ENCODE assay signal across 41 cellular contexts in genomic region chrX:13346646-13347045, GRCh38. TPM values are rescaled to one million over a fixed set of nuclear protein-coding genes. Genes with fewer than 3 reads are reported as not detected.
A peak's percentile ranks its signal among the peaks of the same experiment; 100 is the strongest.
DNase-seq lines count a peak whose midpoint lies in the region; TF ChIP-seq lines count a peak whose summit lies in the region.
"Had no signal": no experiment of that assay in that cellular context is flagged by ENCODE, and none has a peak within 500 bp of the region (broad histone marks: within the 10 kb centered on the region; RNA-seq: fewer than 3 reads in every experiment).

No MANE protein-coding gene starts in this region.

- 77% methylated on average over 2 of the region's 2 CpGs for WGBS in suprapubic skin

- TF ChIP-seq CTCF in colonic mucosa (IDR thresholded peaks at IDR 0.05) (no peak), suprapubic skin (IDR thresholded peaks at IDR 0.05) (no peak)

- H3K27ac ChIP-seq in colonic mucosa (peak overlapping the region; percentile 32), suprapubic skin (no peak overlapping the region)
- H3K27ac ChIP-seq: dorsolateral prefrontal cortex, esophagus squamous epithelium, foreskin keratinocyte, lower lobe of right lung, sigmoid colon, SJCRH30, stomach, tibial artery, VCaP had no signal

- H3K9ac ChIP-seq in colonic mucosa (ENCODE audit: low read depth in 2 of 2, low read length in 2 of 2): no peak overlapping the region

- H3K9me3 ChIP-seq in colonic mucosa (no peaks in the 10 kb centered on the region), suprapubic skin (no peaks in the 10 kb centered on the region)
- H3K9me3 ChIP-seq: esophagus squamous epithelium, lower lobe of right lung, sigmoid colon, stomach, tibial artery had no signal

- TF ChIP-seq EP300 in suprapubic skin (IDR thresholded peaks at IDR 0.05): no peak

- peak; percentile 32 for DNase-seq in COLO668 (lab: John Stamatoyannopoulos, UW; ENCODE audit: unreplicated experiment)
- DNase-seq in DMS153 treated with DMSO at 0.1 percent for 48 hours (lab: John Stamatoyannopoulos, UW; ENCODE audit: unreplicated experiment): peak; percentile 62
- peak; percentile 38 for DNase-seq in NCI-H2029 treated with DMSO at 0.1 percent for 48 hours (lab: John Stamatoyannopoulos, UW)
- DNase-seq in colonic mucosa: no peak
- DNase-seq in activated CD4-positive, alpha-beta T cell treated with anti-CD3 and anti-CD28 coated beads, Interleukin-2, amount 50 U/mL, for 4 hours: no peak
- DNase-seq in suprapubic skin (ENCODE audit: low spot score in 2 of 2): no peak
- DNase-seq in pons (ENCODE audit: low spot score): no peak
- DNase-seq: activated CD4-positive, alpha-beta T cell treated with anti-CD3 and anti-CD28 coated beads for 36 hours; activated CD8-positive, alpha-beta T cell treated with anti-CD3 and anti-CD28 coated beads, Interleukin-2, amount 10 ng/mL, durations not matched to agents 7 days and 5 days; amniotic stem cell; C1 segment of cervical spinal cord; COR-L47; dorsolateral prefrontal cortex; esophagus squamous epithelium; foreskin keratinocyte; GOT3; head of caudate nucleus; HFFc6; Kasumi-1; kidney; lower lobe of right lung; MV-4-11; natural killer cell; NCI-H2171; NCI-H526; occipital lobe; RPMI8226; sigmoid colon; SJCRH30; stimulated activated CD4-positive, alpha-beta T cell treated with anti-CD3 and anti-CD28 coated beads, Interleukin-12 subunit alpha, Interleukin-12 subunit beta, amount 100 ng/mL, for 4 hours; stimulated activated CD4-positive, alpha-beta T cell treated with anti-CD3 and anti-CD28 coated beads, Interleukin-2, amount 100 ng/mL, for 48 hours; stomach; SW 1271; T1000; tibial artery had no signal

- no peak for TF ChIP-seq POLR2A in suprapubic skin (IDR thresholded peaks at IDR 0.05)

- H3K36me3 ChIP-seq in colonic mucosa (no peaks in the 10 kb centered on the region), suprapubic skin (no peaks in the 10 kb centered on the region)
- H3K36me3 ChIP-seq: esophagus squamous epithelium, lower lobe of right lung, sigmoid colon, SJCRH30, stomach, tibial artery had no signal

- intact Hi-C loops in colonic mucosa (cut with DNase I): no loop called here

- H3K27me3 ChIP-seq in colonic mucosa (no peaks in the 10 kb centered on the region), suprapubic skin (no peaks in the 10 kb centered on the region)
- H3K27me3 ChIP-seq: esophagus squamous epithelium, foreskin keratinocyte, sigmoid colon, SJCRH30, stomach, tibial artery had no signal

- H3K4me1 ChIP-seq in colonic mucosa: no peaks in the 10 kb centered on the region
- H3K4me1 ChIP-seq in suprapubic skin: no peaks in the 10 kb centered on the region
- H3K4me1 ChIP-seq: esophagus squamous epithelium, foreskin keratinocyte, lower lobe of right lung, sigmoid colon, SJCRH30, stomach, tibial artery had no signal

- no peak overlapping the region for H3K4me3 ChIP-seq in colonic mucosa
- no peak overlapping the region for H3K4me3 ChIP-seq in suprapubic skin
- H3K4me3 ChIP-seq: dorsolateral prefrontal cortex, esophagus squamous epithelium, lower lobe of right lung, sigmoid colon, SJCRH30, stomach, tibial artery had no signal

RNA-seq across cellular contexts. Expression of gene ATXN3L, which starts 26.8 kb away (rescaled TPM):
- not detected for total RNA-seq in colonic mucosa
- not detected for total RNA-seq in suprapubic skin
- total RNA-seq: activated CD4-positive, alpha-beta T cell treated with anti-CD3 and anti-CD28 coated beads for 36 hours; activated CD8-positive, alpha-beta T cell treated with anti-CD3 and anti-CD28 coated beads, Interleukin-2, amount 10 ng/mL, durations not matched to agents 7 days and 5 days; activated T-helper 17 cell treated with anti-CD3 and anti-CD28 coated beads, Interleukin-2, amount 50 U/mL, for 72 hours; cerebellum; Daoy; dorsolateral prefrontal cortex; esophagus squamous epithelium; foreskin keratinocyte; HFFc6; kidney; lower lobe of right lung; mononuclear cell; natural killer cell; occipital lobe; pulmonary artery endothelial cell; sigmoid colon; SJCRH30; stomach had no signal

Comparison
In these comparisons a context has a peak if more than half of its experiments do, and no peak if none do; other contexts are left out.
1. DNase-seq: peak in COLO668 (single experiment), DMS153 treated with DMSO at 0.1 percent for 48 hours (single experiment) and NCI-H2029 treated with DMSO at 0.1 percent for 48 hours (single experiment); none in colonic mucosa (single experiment), activated CD4-positive, alpha-beta T cell treated with anti-CD3 and anti-CD28 coated beads, Interleukin-2, amount 50 U/mL, for 4 hours (0 of 2), suprapubic skin (0 of 2) and pons (single experiment).